ENCODE assay signal across 1 cellular context in genomic region chr5:14915291-14915976, GRCh38.
TF ChIP-seq lines count a peak whose summit lies in the region.

No MANE protein-coding gene starts in this region.

TF ChIP-seq in HepG2, 621 proteins besides CTCF, POLR2A, EP300 and RAD21 (continued from another document):
- peak; percentile 65; the same call in 1 of the 2 replicates for TF ChIP-seq THRA (CRISPR knock-in tag; IDR thresholded peaks at IDR 0.05; ENCODE audit: borderline replicate concordance)
- TF ChIP-seq ATF5 (CRISPR knock-in tag; IDR thresholded peaks at IDR 0.05; ENCODE audit: low read depth), result no peak
- TF ChIP-seq ZNF792 (CRISPR knock-in tag; IDR thresholded peaks at IDR 0.05), result no peak
- peak; percentile 64; the same call in 1 of the 2 replicates for TF ChIP-seq CBFB (CRISPR knock-in tag; IDR thresholded peaks at IDR 0.05)
- TF ChIP-seq MTF1 (CRISPR knock-in tag; IDR thresholded peaks at IDR 0.05), result no peak
- no peak for TF ChIP-seq SP2 (CRISPR knock-in tag; IDR thresholded peaks at IDR 0.05)
- TF ChIP-seq HOXA7 (CRISPR knock-in tag; IDR thresholded peaks at IDR 0.05), result no peak
- no peak for TF ChIP-seq ZFP91 (CRISPR knock-in tag; IDR thresholded peaks at IDR 0.05; ENCODE audit: borderline replicate concordance)
- no peak for TF ChIP-seq ZSCAN12 (CRISPR knock-in tag; IDR thresholded peaks at IDR 0.05)
- no peak for TF ChIP-seq ZNF883 (CRISPR knock-in tag; IDR thresholded peaks at IDR 0.05; ENCODE audit: not compliant biosample characterization)
- TF ChIP-seq HMG20A (CRISPR knock-in tag; IDR thresholded peaks at IDR 0.05; ENCODE audit: borderline replicate concordance), result peak; percentile 38; the same call in 1 of the 2 replicates
- TF ChIP-seq ZNF562 (CRISPR knock-in tag; IDR thresholded peaks at IDR 0.05; ENCODE audit: borderline replicate concordance), result no peak
- no peak for TF ChIP-seq ATF2 (CRISPR knock-in tag; IDR thresholded peaks at IDR 0.05)
- TF ChIP-seq ZFP62 (CRISPR knock-in tag; IDR thresholded peaks at IDR 0.05), result no peak
- TF ChIP-seq ZNF850 (CRISPR knock-in tag; conservative IDR thresholded peaks at IDR 0.05), result no peak
- TF ChIP-seq ZBTB8A (CRISPR knock-in tag; IDR thresholded peaks at IDR 0.05; ENCODE audit: borderline replicate concordance, low read depth), result no peak
- TF ChIP-seq TBL1XR1 (IDR thresholded peaks at IDR 0.05; ENCODE audit: borderline replicate concordance, low read length, partially characterized antibody), result no peak
- no peak for TF ChIP-seq ZNF790 (CRISPR knock-in tag; IDR thresholded peaks at IDR 0.05; ENCODE audit: borderline replicate concordance)
- TF ChIP-seq NFE2L2 (IDR thresholded peaks at IDR 0.05; ENCODE audit: low read length), result no peak
- TF ChIP-seq CENPT (CRISPR knock-in tag; IDR thresholded peaks at IDR 0.05; ENCODE audit: low read depth), result no peak
- no peak for TF ChIP-seq ZNF136 (CRISPR knock-in tag; IDR thresholded peaks at IDR 0.05; ENCODE audit: low read depth)
- no peak for TF ChIP-seq NFIC (IDR thresholded peaks at IDR 0.05; ENCODE audit: low read length)
- no peak for TF ChIP-seq TBP (CRISPR knock-in tag; IDR thresholded peaks at IDR 0.05)
- no peak for TF ChIP-seq GPN1 (CRISPR knock-in tag; IDR thresholded peaks at IDR 0.05; ENCODE audit: borderline replicate concordance)
- no peak for TF ChIP-seq DNMT3B (CRISPR knock-in tag; conservative IDR thresholded peaks at IDR 0.05)
- no peak for TF ChIP-seq HES4 (CRISPR knock-in tag; IDR thresholded peaks at IDR 0.05; ENCODE audit: borderline replicate concordance)
- TF ChIP-seq RFXAP (CRISPR knock-in tag; IDR thresholded peaks at IDR 0.05; ENCODE audit: borderline replicate concordance), result no peak
- no peak for TF ChIP-seq TFDP1 (CRISPR knock-in tag; IDR thresholded peaks at IDR 0.05; ENCODE audit: borderline replicate concordance)
